In genomic region chr16:85610446-85611204, GRCh38 we compare ENCODE assay signal across 8 cellular contexts. TPM values are rescaled to one million over a fixed set of nuclear protein-coding genes. Genes with fewer than 3 reads are reported as not detected.
DNase-seq lines count a peak whose midpoint lies in the region; ATAC-seq and TF ChIP-seq lines count a peak whose summit lies in the region.

No MANE protein-coding gene starts in this region.

- H3K9me3 Mint-ChIP-seq in neural crest cell, result no peaks in the 10 kb centered on the region
- no peaks in the 10 kb centered on the region for H3K9me3 Mint-ChIP-seq in stimulated activated naive CD8-positive, alpha-beta T cell treated with anti-CD3 and anti-CD28 coated beads, Interleukin-15, Interleukin-2, amounts not matched to agents 100 ng/mL and 50 ng/mL, for 24 hours

- H3K27me3 ChIP-seq in foreskin keratinocyte, result peaks cover 16% of the 10 kb centered on the region

- H3K36me3 Mint-ChIP-seq in neural crest cell (ENCODE audit: low read depth), result no peaks in the 10 kb centered on the region
- no peaks in the 10 kb centered on the region for H3K36me3 Mint-ChIP-seq in stimulated activated naive CD8-positive, alpha-beta T cell treated with anti-CD3 and anti-CD28 coated beads, Interleukin-15, Interleukin-2, amounts not matched to agents 100 ng/mL and 50 ng/mL, for 24 hours (ENCODE audit: low read depth)

- peak; percentile 96 for TF ChIP-seq CTCF in C4-2B (conservative IDR thresholded peaks at IDR 0.05)
- peak; percentile 83 for TF ChIP-seq CTCF in LNCaP clone FGC (IDR thresholded peaks at IDR 0.05; ENCODE audit: control insufficient read depth, extremely low read depth, insufficient read depth)
- peak; percentile 99 for TF ChIP-seq CTCF in foreskin keratinocyte (conservative IDR thresholded peaks at IDR 0.05)
- peak; percentile 100 for TF ChIP-seq CTCF in neural crest cell (conservative IDR thresholded peaks at IDR 0.05)

- ATAC-seq in GM21390 (IDR thresholded peaks at IDR 0.05; ENCODE audit: unreplicated experiment) (peak; percentile 39), foreskin keratinocyte (peak; percentile 45)

- peak overlapping the region; percentile 89 for H3K4me3 Mint-ChIP-seq in neural crest cell
- H3K4me3 Mint-ChIP-seq in stimulated activated naive CD8-positive, alpha-beta T cell treated with anti-CD3 and anti-CD28 coated beads, Interleukin-15, Interleukin-2, amounts not matched to agents 100 ng/mL and 50 ng/mL, for 24 hours, result peak overlapping the region; percentile 75

- H3K4me1 ChIP-seq in foreskin keratinocyte, result peaks cover 7% of the 10 kb centered on the region

- H3K27ac ChIP-seq in C4-2B, result peak overlapping the region; percentile 99
- no peak overlapping the region for H3K27ac ChIP-seq in foreskin keratinocyte

- peaks cover 55% of the 10 kb centered on the region for H3K4me1 Mint-ChIP-seq in neural crest cell
- peaks cover 52% of the 10 kb centered on the region for H3K4me1 Mint-ChIP-seq in stimulated activated naive CD8-positive, alpha-beta T cell treated with anti-CD3 and anti-CD28 coated beads, Interleukin-15, Interleukin-2, amounts not matched to agents 100 ng/mL and 50 ng/mL, for 24 hours (ENCODE audit: low read depth)

- peaks cover 37% of the 10 kb centered on the region for H3K27me3 Mint-ChIP-seq in neural crest cell (ENCODE audit: low read depth)
- no peaks in the 10 kb centered on the region for H3K27me3 Mint-ChIP-seq in stimulated activated naive CD8-positive, alpha-beta T cell treated with anti-CD3 and anti-CD28 coated beads, Interleukin-15, Interleukin-2, amounts not matched to agents 100 ng/mL and 50 ng/mL, for 24 hours

- DNase-seq in LNCaP clone FGC (ENCODE audit: low read depth), result peak; percentile 95
- DNase-seq in SHP77 treated with DMSO at 0.1 percent for 48 hours (lab: John Stamatoyannopoulos, UW), result peak; percentile 87
- peak; percentile 94 for DNase-seq in activated effector memory CD4-positive, alpha-beta T cell treated with anti-CD3 and anti-CD28 coated beads, Interleukin-2, amount 50 U/mL, for 16 hours
- peak; percentile 69 to 82 for DNase-seq in foreskin keratinocyte
- DNase-seq in neural crest cell (ENCODE audit: low read depth, low spot score), result peak; percentile 92

- no peak overlapping the region for H3K27ac Mint-ChIP-seq in neural crest cell (ENCODE audit: unreplicated experiment)
- H3K27ac Mint-ChIP-seq in stimulated activated naive CD8-positive, alpha-beta T cell treated with anti-CD3 and anti-CD28 coated beads, Interleukin-15, Interleukin-2, amounts not matched to agents 100 ng/mL and 50 ng/mL, for 24 hours, result peak overlapping the region; percentile 40

- H3K4me3 ChIP-seq in LNCaP clone FGC (ENCODE audit: low read depth, low read length), result peak overlapping the region; percentile 79

RNA-seq across cellular contexts. Expression of gene GSE1, which starts 2.5 kb away (rescaled TPM):
- total RNA-seq in foreskin keratinocyte, result 5.9 and 8.2 TPM in 2 replicates
- polyA plus RNA-seq in foreskin keratinocyte, result 1.9 and 2.1 TPM in 2 replicates
- 26.7 and 27.3 TPM in 2 replicates for total RNA-seq in neural crest cell
